ENCODE assay signal across 20 cellular contexts in genomic region chr4:1765409-1766335, GRCh38. TPM values are rescaled to one million over a fixed set of nuclear protein-coding genes. Genes with fewer than 3 reads are reported as not detected.
DNase-seq lines count a peak whose midpoint lies in the region; ATAC-seq, FAIRE-seq and TF ChIP-seq lines count a peak whose summit lies in the region.
"Had no signal": no experiment of that assay in that cellular context is flagged by ENCODE, and none has a peak within 500 bp of the region (broad histone marks: within the 10 kb centered on the region; RNA-seq: fewer than 3 reads in every experiment).

No MANE protein-coding gene starts in this region.

- no peaks in the 10 kb centered on the region for H3K36me3 Mint-ChIP-seq in activated T-helper 1 cell treated with anti-CD3 and anti-CD28 coated beads, Interleukin-12 subunit alpha, Interleukin-12 subunit beta, Interleukin-2, Interleukin-4 antibody, amounts not matched to agents 30 ng/mL and 10 ng/mL and 1 ng/mL, durations not matched to agents 14 hours and 24 hours and 36 hours (ENCODE audit: low read depth)
- no peaks in the 10 kb centered on the region for H3K36me3 Mint-ChIP-seq in MCF 10A (ENCODE audit: insufficient read depth, unreplicated experiment)
- H3K36me3 Mint-ChIP-seq: natural killer cell treated with Interleukin-12 subunit alpha and Interleukin-12 subunit beta and Interleukin-15 and Interleukin-18, amount 100 ng/mL, for 72 hours; T-cell had no signal

- H3K27ac ChIP-seq in liver (ENCODE audit: low read depth in 1 of 2, low read length in 2 of 2) (no peak overlapping the region), left lung (no peak overlapping the region), MM.1S (ENCODE audit: low read length) (no peak overlapping the region)

- H3K9ac ChIP-seq in liver (ENCODE audit: low read depth in 1 of 2, low read length in 2 of 2): no peak overlapping the region
- no peak overlapping the region for H3K9ac ChIP-seq in MM.1S (ENCODE audit: low read length)

- TF ChIP-seq RAD21 in liver (IDR thresholded peaks at IDR 0.05): no peak

- H3K4me1 ChIP-seq in liver (ENCODE audit: control insufficient read depth in 4 of 4, insufficient read depth in 4 of 4, low read length in 3 of 4): peaks cover 0 to 12% (median 4%) of the 10 kb centered on the region in 4 donors
- peaks cover 11 to 33% of the 10 kb centered on the region in 2 donors for H3K4me1 ChIP-seq in left lung
- H3K4me1 ChIP-seq in MM.1S (ENCODE audit: low read length): no peaks in the 10 kb centered on the region

- BruUV-seq in MCF 10A (replicated peaks; lab: Mats Ljungman, UMichigan): no TSS peak

- no peaks in the 10 kb centered on the region; the same call in 1 of the 2 replicates for H4K20me1 ChIP-seq in MM.1S (ENCODE audit: insufficient read depth, low read length)

- CTCF ChIA-PET in MCF 10A (lab: Yijun Ruan, JAX): interaction anchor here (0.5 to 0.8 kb wide), 3 partner anchors 24 to 134 kb away, joined by 3 to 5 read pairs (median 3); no protein-coding TSS in a partner anchor

- no peaks in the 10 kb centered on the region for H3K9me2 ChIP-seq in MM.1S (replicated peaks; ENCODE audit: insufficient read depth, low read length)

- H3K4me3 Mint-ChIP-seq in activated T-helper 1 cell treated with anti-CD3 and anti-CD28 coated beads, Interleukin-12 subunit alpha, Interleukin-12 subunit beta, Interleukin-2, Interleukin-4 antibody, amounts not matched to agents 30 ng/mL and 10 ng/mL and 1 ng/mL, durations not matched to agents 14 hours and 24 hours and 36 hours: peak overlapping the region; percentile 7
- H3K4me3 Mint-ChIP-seq in MCF 10A (ENCODE audit: unreplicated experiment): no peak overlapping the region
- H3K4me3 Mint-ChIP-seq: central memory CD8-positive, alpha-beta T cell; natural killer cell treated with Interleukin-12 subunit alpha and Interleukin-12 subunit beta and Interleukin-15 and Interleukin-18, amount 100 ng/mL, for 72 hours; T-cell had no signal

- H3K4me2 ChIP-seq in MM.1S (ENCODE audit: low read depth, low read length): no peak overlapping the region

- no peak overlapping the region for H2AFZ ChIP-seq in MM.1S (ENCODE audit: low read length)

- no peak for TF ChIP-seq CTCF in liver (IDR thresholded peaks at IDR 0.05; ENCODE audit: low read depth, low read length, missing input control)
- TF ChIP-seq CTCF in MCF 10A (IDR thresholded peaks at IDR 0.05; ENCODE audit: unreplicated experiment): no peak
- no peak for TF ChIP-seq CTCF in left lung (IDR thresholded peaks at IDR 0.05)
- no peak for TF ChIP-seq CTCF in MM.1S (IDR thresholded peaks at IDR 0.05; ENCODE audit: low read length)

- 77% methylated on average over 11 of the region's 11 CpGs for WGBS in liver

- H3K36me3 ChIP-seq in liver (ENCODE audit: control insufficient read depth in 4 of 4, insufficient read depth in 3 of 4, low read depth in 1 of 4, low read length in 3 of 4) (no peaks in the 10 kb centered on the region), left lung (no peaks in the 10 kb centered on the region), MM.1S (replicated peaks; ENCODE audit: insufficient read depth, low read length) (no peaks in the 10 kb centered on the region)
- H3K36me3 ChIP-seq: HAP-1 had no signal

- ATAC-seq in left lung: no peak
- no peak for ATAC-seq in HG03460 (IDR thresholded peaks at IDR 0.05; ENCODE audit: unreplicated experiment)
- ATAC-seq: natural killer cell treated with Interleukin-12 subunit alpha and Interleukin-12 subunit beta and Interleukin-15 and Interleukin-18, amount 100 ng/mL, for 72 hours; T-cell had no signal

- POLR2A ChIA-PET in MCF 10A (lab: Yijun Ruan, JAX): interaction anchor here (0.5 kb wide), 1 partner anchor 8 kb away, joined by 3 read pairs; no protein-coding TSS in a partner anchor

- H3K27me3 ChIP-seq in liver (ENCODE audit: control insufficient read depth in 4 of 4, insufficient read depth in 4 of 4, low read length in 3 of 4): no peaks in the 10 kb centered on the region
- peaks cover 7 to 85% of the 10 kb centered on the region in 2 donors for H3K27me3 ChIP-seq in left lung
- peaks cover 78% of the 10 kb centered on the region for H3K27me3 ChIP-seq in MM.1S (replicated peaks; ENCODE audit: insufficient read depth, low read length)

- peak; percentile 38 for FAIRE-seq in HTR-8/SVneo (lab: Jason Lieb, UNC)
- FAIRE-seq: GM12891 had no signal

- intact Hi-C loops in activated T-helper 1 cell treated with anti-CD3 and anti-CD28 coated beads, Interleukin-12 subunit alpha, Interleukin-12 subunit beta, Interleukin-2, Interleukin-4 antibody, amounts not matched to agents 30 ng/mL and 10 ng/mL and 1 ng/mL, durations not matched to agents 14 hours and 24 hours and 36 hours (cut with micrococcal nuclease): no loop called here
- intact Hi-C loops in MCF 10A (cut with micrococcal nuclease) (no loop called here), left lung (cut with DNase I) (no loop called here)

- DNase-seq in A172 (ENCODE audit: low spot score): peak; percentile 20
- no peak for DNase-seq in HTR-8/SVneo (ENCODE audit: insufficient read length, low spot score)
- no peak for DNase-seq in activated T-helper 1 cell treated with anti-CD3 and anti-CD28 coated beads, Interleukin-12 subunit alpha, Interleukin-12 subunit beta, Interleukin-2, Interleukin-4 antibody, amounts not matched to agents 30 ng/mL and 10 ng/mL and 1 ng/mL, durations not matched to agents 14 hours and 24 hours and 36 hours (ENCODE audit: low spot score)
- no peak for DNase-seq in MCF 10A (ENCODE audit: unreplicated experiment)
- DNase-seq in left lung: no peak
- no peak for DNase-seq in MM.1S
- DNase-seq: COR-L47; effector memory CD4-positive, alpha-beta T cell; NCI-H1048; NCI-H2107; NCI-H82; stimulated activated naive CD4-positive, alpha-beta T cell treated with Interleukin-2 at 50 U/mL for 16 hours; T-cell had no signal

- no peaks in the 10 kb centered on the region for H3K9me3 ChIP-seq in liver (ENCODE audit: control insufficient read depth in 4 of 4, low read length in 3 of 4)
- no peaks in the 10 kb centered on the region for H3K9me3 ChIP-seq in left lung
- no peaks in the 10 kb centered on the region for H3K9me3 ChIP-seq in MM.1S (replicated peaks; ENCODE audit: insufficient read depth, low read length)
- H3K9me3 ChIP-seq: HAP-1 had no signal

- peaks cover 21% of the 10 kb centered on the region for H3K27me3 Mint-ChIP-seq in activated T-helper 1 cell treated with anti-CD3 and anti-CD28 coated beads, Interleukin-12 subunit alpha, Interleukin-12 subunit beta, Interleukin-2, Interleukin-4 antibody, amounts not matched to agents 30 ng/mL and 10 ng/mL and 1 ng/mL, durations not matched to agents 14 hours and 24 hours and 36 hours (ENCODE audit: insufficient read depth)
- H3K27me3 Mint-ChIP-seq in MCF 10A (ENCODE audit: insufficient read depth, unreplicated experiment): no peaks in the 10 kb centered on the region

- no peak overlapping the region for H3K4me3 ChIP-seq in liver (ENCODE audit: low read depth in 1 of 3, low read length in 3 of 3)
- no peak overlapping the region for H3K4me3 ChIP-seq in left lung
- no peak overlapping the region for H3K4me3 ChIP-seq in MM.1S (ENCODE audit: low read length)
- H3K4me3 ChIP-seq: lung had no signal

- H3K79me2 ChIP-seq in MM.1S (ENCODE audit: low read length): no peaks in the 10 kb centered on the region

- no peaks in the 10 kb centered on the region for H3K4me1 Mint-ChIP-seq in activated T-helper 1 cell treated with anti-CD3 and anti-CD28 coated beads, Interleukin-12 subunit alpha, Interleukin-12 subunit beta, Interleukin-2, Interleukin-4 antibody, amounts not matched to agents 30 ng/mL and 10 ng/mL and 1 ng/mL, durations not matched to agents 14 hours and 24 hours and 36 hours (ENCODE audit: low read depth)
- peaks cover 7% of the 10 kb centered on the region for H3K4me1 Mint-ChIP-seq in MCF 10A (ENCODE audit: insufficient read depth, unreplicated experiment)
- H3K4me1 Mint-ChIP-seq: central memory CD8-positive, alpha-beta T cell had no signal

- no peaks in the 10 kb centered on the region for H3F3A ChIP-seq in MM.1S (ENCODE audit: insufficient read depth, low read length)

- no peaks in the 10 kb centered on the region for H3K9me3 Mint-ChIP-seq in activated T-helper 1 cell treated with anti-CD3 and anti-CD28 coated beads, Interleukin-12 subunit alpha, Interleukin-12 subunit beta, Interleukin-2, Interleukin-4 antibody, amounts not matched to agents 30 ng/mL and 10 ng/mL and 1 ng/mL, durations not matched to agents 14 hours and 24 hours and 36 hours
- no peaks in the 10 kb centered on the region for H3K9me3 Mint-ChIP-seq in MCF 10A (ENCODE audit: unreplicated experiment)
- H3K9me3 Mint-ChIP-seq: central memory CD8-positive, alpha-beta T cell; natural killer cell treated with Interleukin-12 subunit alpha and Interleukin-12 subunit beta and Interleukin-15 and Interleukin-18, amount 100 ng/mL, for 72 hours; T-cell had no signal

- H3K27ac Mint-ChIP-seq in activated T-helper 1 cell treated with anti-CD3 and anti-CD28 coated beads, Interleukin-12 subunit alpha, Interleukin-12 subunit beta, Interleukin-2, Interleukin-4 antibody, amounts not matched to agents 30 ng/mL and 10 ng/mL and 1 ng/mL, durations not matched to agents 14 hours and 24 hours and 36 hours: no peak overlapping the region
- H3K27ac Mint-ChIP-seq in MCF 10A (ENCODE audit: low read depth, unreplicated experiment): no peak overlapping the region
- H3K27ac Mint-ChIP-seq: natural killer cell treated with Interleukin-12 subunit alpha and Interleukin-12 subunit beta and Interleukin-15 and Interleukin-18, amount 100 ng/mL, for 72 hours; T-cell had no signal

RNA-seq across cellular contexts. Expression of gene FGFR3, which starts 27.4 kb away (rescaled TPM):
- total RNA-seq in A172 (2014; rRNA removed; shearing (Covaris generic)): 12.4 and 19.8 TPM in 2 replicates
- 0.29 and 0.39 TPM in 2 replicates for total RNA-seq in activated T-helper 1 cell treated with anti-CD3 and anti-CD28 coated beads, Interleukin-12 subunit alpha, Interleukin-12 subunit beta, Interleukin-2, Interleukin-4 antibody, amounts not matched to agents 30 ng/mL and 10 ng/mL and 1 ng/mL, durations not matched to agents 14 hours and 24 hours and 36 hours
- 10 to 100 TPM; 39.1 to 40.0 TPM for total RNA-seq in liver
- 10 to 100 TPM in 1 of 2 donors, 1 to 10 TPM in 1; 5.6 to 19.1 TPM for polyA plus RNA-seq in liver
- total RNA-seq in MCF 10A (2022): 2.5 and 6.5 TPM in 2 replicates
- total RNA-seq in left lung: 10 to 100 TPM; 10.8 to 13.5 TPM
- total RNA-seq: natural killer cell treated with Interleukin-12 subunit alpha and Interleukin-12 subunit beta and Interleukin-15 and Interleukin-18, amount 100 ng/mL, for 72 hours had no signal

RNA-seq across cellular contexts. Expression of gene TACC3, which starts 44.4 kb away (rescaled TPM):
- 39.6 and 55.0 TPM in 2 replicates for total RNA-seq in A172 (2014; rRNA removed; shearing (Covaris generic))
- total RNA-seq in activated T-helper 1 cell treated with anti-CD3 and anti-CD28 coated beads, Interleukin-12 subunit alpha, Interleukin-12 subunit beta, Interleukin-2, Interleukin-4 antibody, amounts not matched to agents 30 ng/mL and 10 ng/mL and 1 ng/mL, durations not matched to agents 14 hours and 24 hours and 36 hours: 134 and 139 TPM in 2 replicates
- 10 to 100 TPM in 1 of 2 donors, 1 to 10 TPM in 1; 4.9 to 38.9 TPM for total RNA-seq in liver
- polyA plus RNA-seq in liver: 1 to 10 TPM; 1.4 to 6.1 TPM
- total RNA-seq in MCF 10A (2022): 53.0 and 69.8 TPM in 2 replicates
- 10 to 100 TPM; 20.3 to 28.1 TPM for total RNA-seq in left lung

RNA-seq across cellular contexts. Expression of gene TMEM129, which starts 44.5 kb away (rescaled TPM):
- 43.7 and 47.6 TPM in 2 replicates for total RNA-seq in A172 (2014; rRNA removed; shearing (Covaris generic))
- total RNA-seq in activated T-helper 1 cell treated with anti-CD3 and anti-CD28 coated beads, Interleukin-12 subunit alpha, Interleukin-12 subunit beta, Interleukin-2, Interleukin-4 antibody, amounts not matched to agents 30 ng/mL and 10 ng/mL and 1 ng/mL, durations not matched to agents 14 hours and 24 hours and 36 hours: 27.4 and 28.4 TPM in 2 replicates
- total RNA-seq in liver: 10 to 100 TPM; 15.9 to 37.0 TPM
- polyA plus RNA-seq in liver: 10 to 100 TPM; 12.2 to 27.7 TPM
- total RNA-seq in MCF 10A (2022): 25.5 and 38.3 TPM in 2 replicates
- total RNA-seq in left lung: 10 to 100 TPM; 36.8 to 41.1 TPM

RNA-seq across cellular contexts. Expression of gene SLBP, which starts 53.6 kb away (rescaled TPM):
- total RNA-seq in A172 (2014; rRNA removed; shearing (Covaris generic)): 163 and 168 TPM in 2 replicates
- total RNA-seq in activated T-helper 1 cell treated with anti-CD3 and anti-CD28 coated beads, Interleukin-12 subunit alpha, Interleukin-12 subunit beta, Interleukin-2, Interleukin-4 antibody, amounts not matched to agents 30 ng/mL and 10 ng/mL and 1 ng/mL, durations not matched to agents 14 hours and 24 hours and 36 hours: 136 and 140 TPM in 2 replicates
- total RNA-seq in liver: 10 to 100 TPM; 14.7 to 64.4 TPM
- 10 to 100 TPM; 15.1 to 19.6 TPM for polyA plus RNA-seq in liver
- 37.1 and 43.5 TPM in 2 replicates for total RNA-seq in MCF 10A (2022)
- total RNA-seq in left lung: 10 to 100 TPM; 39.1 to 42.8 TPM
